Comparison of ENCODE assay signal across 8 cellular contexts in the genomic region with DNA sequence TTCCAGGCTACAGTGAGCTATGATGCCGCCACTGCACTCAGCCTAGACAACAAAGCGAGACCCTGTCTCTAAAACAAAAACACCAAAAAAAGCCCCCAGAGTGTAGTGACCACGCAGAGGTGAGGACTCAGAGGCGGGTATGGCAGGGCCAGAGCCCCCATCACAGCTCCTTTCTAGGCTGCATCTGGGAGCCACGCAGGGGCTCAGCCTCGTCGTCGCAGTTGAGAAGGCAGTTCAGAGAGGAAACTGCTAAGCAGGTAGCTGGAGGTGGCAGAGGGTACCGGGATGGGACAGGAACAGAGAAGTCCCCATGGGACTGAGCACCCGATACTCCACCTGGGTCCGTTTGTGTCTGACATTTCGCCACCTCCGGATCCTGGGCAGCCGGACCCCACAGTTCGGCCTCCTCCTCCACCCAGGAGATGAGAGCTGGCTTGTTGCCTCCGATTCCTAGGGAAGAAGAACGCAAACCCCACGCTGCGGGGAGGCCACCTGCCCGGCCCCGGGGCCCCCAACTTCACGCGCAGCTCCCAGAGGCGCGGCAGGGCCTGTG. TPM values are rescaled to one million over a fixed set of nuclear protein-coding genes. Genes with fewer than 3 reads are reported as not detected.
DNase-seq lines count a peak whose midpoint lies in the region; ATAC-seq, FAIRE-seq and TF ChIP-seq lines count a peak whose summit lies in the region.

No MANE protein-coding gene starts in this region.

- no TSS peak for BruUV-seq in endothelial cell of umbilical vein (replicated peaks; lab: Mats Ljungman, UMichigan)

- H3K9me3 ChIP-seq in DND-41 (ENCODE audit: insufficient read depth, low read length, severe bottlenecking), result no peaks in the 10 kb centered on the region
- no peaks in the 10 kb centered on the region for H3K9me3 ChIP-seq in SK-N-MC (ENCODE audit: low read depth, low read length)
- H3K9me3 ChIP-seq in endothelial cell of umbilical vein (replicated peaks; ENCODE audit: control insufficient read depth, insufficient read depth, low read length), result no peaks in the 10 kb centered on the region

- peak overlapping the region; percentile 97 for H3K9ac ChIP-seq in DND-41 (ENCODE audit: low read depth, low read length)
- peak overlapping the region; percentile 95 for H3K9ac ChIP-seq in SK-N-MC (ENCODE audit: insufficient read length)
- H3K9ac ChIP-seq in endothelial cell of umbilical vein (replicated peaks; ENCODE audit: extremely low read depth, insufficient read depth, low read length), result peak overlapping the region; percentile 92

- peaks cover 51% of the 10 kb centered on the region for H3K79me2 ChIP-seq in DND-41 (ENCODE audit: insufficient read depth, low read length)
- peaks cover 3% of the 10 kb centered on the region; the same call in 1 of the 2 replicates for H3K79me2 ChIP-seq in GM23338 (replicated peaks; ENCODE audit: insufficient read depth)
- peaks cover 23% of the 10 kb centered on the region for H3K79me2 ChIP-seq in endothelial cell of umbilical vein (ENCODE audit: control insufficient read depth, insufficient read depth, low read length)

- TF ChIP-seq CTCF in DND-41 (IDR thresholded peaks at IDR 0.05; ENCODE audit: borderline replicate concordance, extremely low read depth, low read length, poor library complexity, severe bottlenecking) (no peak), GM23338 (conservative IDR thresholded peaks at IDR 0.05; ENCODE audit: low read depth in 2 of 2) (no peak; a peak in 1 of 4 replicates), endothelial cell of umbilical vein (IDR thresholded peaks at IDR 0.05; ENCODE audit: extremely low read depth in 1 of 2, insufficient read depth in 1 of 2, low read depth in 1 of 2, low read length in 2 of 2) (no peak), nephron progenitor cell (IDR thresholded peaks at IDR 0.05) (no peak)

- H3K4me1 ChIP-seq in DND-41 (ENCODE audit: insufficient read depth, low read length), result peaks cover 42% of the 10 kb centered on the region
- peaks cover 25% of the 10 kb centered on the region for H3K4me1 ChIP-seq in GM23338 (ENCODE audit: insufficient read depth)
- peaks cover 12% of the 10 kb centered on the region for H3K4me1 ChIP-seq in endothelial cell of umbilical vein (ENCODE audit: control insufficient read depth, extremely low read depth, insufficient read depth, low read length)

- peak overlapping the region; percentile 81 for H3K4me3 Mint-ChIP-seq in GM23338
- H3K4me3 Mint-ChIP-seq in nephron progenitor cell, result peak overlapping the region; percentile 86

- intact Hi-C loops in endothelial cell of umbilical vein (cut with micrococcal nuclease), result no loop called here

- DNase-seq in DND-41 (peak; percentile 33), GM23338 (ENCODE audit: low spot score) (no peak), SK-N-MC (ENCODE audit: low read depth, low spot score) (no peak), endothelial cell of umbilical vein (ENCODE audit: low read depth, low spot score) (no peak), nephron progenitor cell (no peak), NCI-H2196 (lab: John Stamatoyannopoulos, UW; ENCODE audit: unreplicated experiment) (no peak), RCC 7860 (ENCODE audit: low spot score) (no peak)

- H2AFZ ChIP-seq in DND-41 (ENCODE audit: low read depth, low read length), result peak overlapping the region; percentile 90
- H2AFZ ChIP-seq in GM23338, result peak overlapping the region; percentile 64
- peak overlapping the region; percentile 68 for H2AFZ ChIP-seq in endothelial cell of umbilical vein (ENCODE audit: low read depth, low read length)

- peaks cover 25% of the 10 kb centered on the region for H3K4me1 Mint-ChIP-seq in GM23338
- H3K4me1 Mint-ChIP-seq in nephron progenitor cell, result peaks cover 46% of the 10 kb centered on the region

- no peak for TF ChIP-seq POLR2A in endothelial cell of umbilical vein (IDR thresholded peaks at IDR 0.05; ENCODE audit: low read depth, low read length)

- H3K27me3 ChIP-seq in DND-41 (ENCODE audit: insufficient read depth, low read length, poor library complexity) (no peaks in the 10 kb centered on the region), GM23338 (ENCODE audit: insufficient read depth) (no peaks in the 10 kb centered on the region), endothelial cell of umbilical vein (ENCODE audit: control insufficient read depth in 2 of 2, insufficient read depth in 2 of 2, low read length in 2 of 2) (no peaks in the 10 kb centered on the region)

- no peaks in the 10 kb centered on the region for H3K9me1 ChIP-seq in endothelial cell of umbilical vein (replicated peaks; ENCODE audit: control insufficient read depth, extremely low read depth, insufficient read depth, low read length)

- FAIRE-seq in endothelial cell of umbilical vein (lab: Jason Lieb, UNC) (no peak), RCC 7860 (lab: Jason Lieb, UNC) (no peak)

- H4K20me1 ChIP-seq in DND-41 (ENCODE audit: insufficient read depth, low read length) (peaks cover 10% of the 10 kb centered on the region; the same call in 1 of the 2 replicates), GM23338 (replicated peaks; ENCODE audit: insufficient read depth) (no peaks in the 10 kb centered on the region), endothelial cell of umbilical vein (replicated peaks; ENCODE audit: control insufficient read depth, extremely low read depth, insufficient read depth, low read length) (no peaks in the 10 kb centered on the region)

- H3K9me3 Mint-ChIP-seq in GM23338 (no peaks in the 10 kb centered on the region; the same call in 2 of the 3 replicates), nephron progenitor cell (no peaks in the 10 kb centered on the region)

- CTCF ChIA-PET in endothelial cell of umbilical vein (lab: Charles Lee), result interaction anchor here (1.2 to 2.6 kb wide), 7 partner anchors 11 to 148 kb away, joined by 3 to 27 read pairs (median 10); a partner anchor contains a TSS

- H3K27ac Mint-ChIP-seq in GM23338 (no peak overlapping the region), nephron progenitor cell (no peak overlapping the region)

- H3K36me3 ChIP-seq in DND-41 (ENCODE audit: insufficient read depth, low read length) (peaks cover 40% of the 10 kb centered on the region), GM23338 (ENCODE audit: insufficient read depth) (no peaks in the 10 kb centered on the region; the same call in 1 of the 2 replicates), SK-N-MC (ENCODE audit: insufficient read depth, low read length) (peaks cover 8% of the 10 kb centered on the region; the same call in 1 of the 2 replicates), endothelial cell of umbilical vein (ENCODE audit: control insufficient read depth in 2 of 2, extremely low read depth in 1 of 2, insufficient read depth in 2 of 2, low read length in 2 of 2) (peaks cover 3 to 9% of the 10 kb centered on the region in 2 experiments)

- 0 out of 2 replicates have a peak, but pooled peaks cover 3% of the 10 kb centered on the region for H3K9me2 ChIP-seq in GM23338 (ENCODE audit: insufficient read depth)

- H3K4me2 ChIP-seq in DND-41 (ENCODE audit: insufficient read depth, low read length), result peak overlapping the region; percentile 97
- peak overlapping the region; percentile 88 for H3K4me2 ChIP-seq in GM23338
- H3K4me2 ChIP-seq in endothelial cell of umbilical vein (ENCODE audit: insufficient read depth, low read length), result peak overlapping the region; percentile 50

- POLR2A ChIA-PET in endothelial cell of umbilical vein (lab: Charles Lee), result interaction anchor here (2.2 kb wide), 1 partner anchor 22 kb away, joined by 13 read pairs; a partner anchor contains a TSS

- H3K36me3 Mint-ChIP-seq in GM23338 (ENCODE audit: low read depth), result peaks cover 20% of the 10 kb centered on the region
- H3K36me3 Mint-ChIP-seq in nephron progenitor cell (ENCODE audit: low read depth), result peaks cover 23% of the 10 kb centered on the region

- ATAC-seq in DND-41 (ENCODE audit: insufficient read depth, low read depth), result no peak
- peak; percentile 5 for ATAC-seq in GM23338
- ATAC-seq in GM18907 (IDR thresholded peaks at IDR 0.05; ENCODE audit: unreplicated experiment), result no peak

- 0 out of 2 replicates have a peak, but pooled peaks cover 17% of the 10 kb centered on the region for H3F3A ChIP-seq in GM23338 (replicated peaks; ENCODE audit: low read depth)

- peak overlapping the region; percentile 69 to 77 for H3K4me3 ChIP-seq in DND-41 (ENCODE audit: low read depth in 1 of 2, low read length in 2 of 2)
- peak overlapping the region; percentile 91 for H3K4me3 ChIP-seq in GM23338
- peak overlapping the region; percentile 98 for H3K4me3 ChIP-seq in SK-N-MC
- peak overlapping the region; percentile 67 to 89 (median 75) for H3K4me3 ChIP-seq in endothelial cell of umbilical vein (replicated peaks in 1 of 3; ENCODE audit: insufficient read depth in 1 of 3, low read depth in 1 of 3, low read length in 3 of 3)

- H3K27ac ChIP-seq in DND-41 (ENCODE audit: low read length), result peak overlapping the region; percentile 92
- 0 out of 2 replicates have a peak overlapping the region, but pooled peaks have one; percentile 91 for H3K27ac ChIP-seq in GM23338 (ENCODE audit: low read depth)
- H3K27ac ChIP-seq in SK-N-MC, result peak overlapping the region; percentile 82
- peak overlapping the region; percentile 83 for H3K27ac ChIP-seq in endothelial cell of umbilical vein (ENCODE audit: insufficient read depth, low read depth, low read length)

- dilution Hi-C loops in endothelial cell of umbilical vein (cut with MboI; ENCODE audit: extremely low pct_ligation_motif_present, low sequenced_read_pairs), result no loop called here

- peaks cover 25% of the 10 kb centered on the region for H3K27me3 Mint-ChIP-seq in GM23338 (ENCODE audit: insufficient read depth, low read depth, poor library complexity)
- H3K27me3 Mint-ChIP-seq in nephron progenitor cell (ENCODE audit: low read depth, poor library complexity), result peaks cover 19% of the 10 kb centered on the region

RNA-seq across cellular contexts. Expression of a gene that starts 0.7 kb away (rescaled TPM):
- 10.7 and 12.9 TPM in 2 replicates for total RNA-seq in GM23338 (2014; rRNA removed; shearing (Covaris generic))
- 5.6 and 6.0 TPM in 2 replicates for polyA plus RNA-seq in GM23338 (2016; fragmentation: Nextera tagmentation; extraction: Ambion mirVana)
- 10.7 and 12.1 TPM in 2 replicates for total RNA-seq in endothelial cell of umbilical vein
- 5.0 and 7.9 TPM in 2 replicates for polyA plus RNA-seq in endothelial cell of umbilical vein
- 3.0 and 3.9 TPM in 2 replicates for polyA plus RNA-seq in endothelial cell of umbilical vein (2011; cell fraction: cytosol; rRNA removed)
- 5.8 and 6.2 TPM in 2 replicates for polyA plus RNA-seq in endothelial cell of umbilical vein (2011; cell fraction: nucleus; rRNA removed)
- polyA plus RNA-seq in endothelial cell of umbilical vein (2012), result 3.8 and 4.2 TPM in 2 replicates
- polyA minus RNA-seq in endothelial cell of umbilical vein, result 4.8 and 5.0 TPM in 2 replicates
- polyA minus RNA-seq in endothelial cell of umbilical vein (2011; cell fraction: cytosol; rRNA and poly(A)+ RNA removed), result 5.7 TPM
- 3.6 and 4.1 TPM in 2 replicates for polyA minus RNA-seq in endothelial cell of umbilical vein (2011; cell fraction: nucleus; rRNA and poly(A)+ RNA removed)

RNA-seq across cellular contexts. Expression of a gene that starts 14.0 kb away (rescaled TPM):
- total RNA-seq in GM23338 (2014; rRNA removed; shearing (Covaris generic)), result 1.3 and 4.0 TPM in 2 replicates
- polyA plus RNA-seq in GM23338 (2016; fragmentation: Nextera tagmentation; extraction: Ambion mirVana) (4.4 and 6.2 TPM in 2 replicates), endothelial cell of umbilical vein (5.4 and 7.5 TPM in 2 replicates)
- total RNA-seq in endothelial cell of umbilical vein, result 10.5 and 10.9 TPM in 2 replicates
- 3.2 and 6.2 TPM in 2 replicates for polyA plus RNA-seq in endothelial cell of umbilical vein (2011; cell fraction: cytosol; rRNA removed)
- 10.7 and 12.9 TPM in 2 replicates for polyA plus RNA-seq in endothelial cell of umbilical vein (2011; cell fraction: nucleus; rRNA removed)
- polyA plus RNA-seq in endothelial cell of umbilical vein (2012), result 5.1 and 5.5 TPM in 2 replicates
- 1.5 and 2.4 TPM in 2 replicates for polyA minus RNA-seq in endothelial cell of umbilical vein
- polyA minus RNA-seq in endothelial cell of umbilical vein (2011; cell fraction: cytosol; rRNA and poly(A)+ RNA removed), result 1.3 TPM
- polyA minus RNA-seq in endothelial cell of umbilical vein (2011; cell fraction: nucleus; rRNA and poly(A)+ RNA removed), result 2.4 and 3.9 TPM in 2 replicates

RNA-seq across cellular contexts. Expression of a gene that starts 22.8 kb away (rescaled TPM):
- 10.8 and 12.6 TPM in 2 replicates for total RNA-seq in GM23338 (2014; rRNA removed; shearing (Covaris generic))
- polyA plus RNA-seq in GM23338 (2016; fragmentation: Nextera tagmentation; extraction: Ambion mirVana) (3.0 and 4.2 TPM in 2 replicates), endothelial cell of umbilical vein (6.4 and 7.0 TPM in 2 replicates)
- 7.2 and 8.6 TPM in 2 replicates for total RNA-seq in endothelial cell of umbilical vein
- 4.4 and 5.2 TPM in 2 replicates for polyA plus RNA-seq in endothelial cell of umbilical vein (2011; cell fraction: cytosol; rRNA removed)
- polyA plus RNA-seq in endothelial cell of umbilical vein (2011; cell fraction: nucleus; rRNA removed), result 3.4 and 3.9 TPM in 2 replicates
- polyA plus RNA-seq in endothelial cell of umbilical vein (2012), result 2.3 and 3.0 TPM in 2 replicates
- 4.7 and 5.0 TPM in 2 replicates for polyA minus RNA-seq in endothelial cell of umbilical vein
- 6.6 TPM for polyA minus RNA-seq in endothelial cell of umbilical vein (2011; cell fraction: cytosol; rRNA and poly(A)+ RNA removed)
- 4.0 and 4.6 TPM in 2 replicates for polyA minus RNA-seq in endothelial cell of umbilical vein (2011; cell fraction: nucleus; rRNA and poly(A)+ RNA removed)

RNA-seq across cellular contexts. Expression of a gene that starts 28.0 kb away (rescaled TPM):
- total RNA-seq in GM23338 (2014; rRNA removed; shearing (Covaris generic)), result 7.1 and 7.5 TPM in 2 replicates
- polyA plus RNA-seq in GM23338 (2016; fragmentation: Nextera tagmentation; extraction: Ambion mirVana) (4.9 and 5.4 TPM in 2 replicates), endothelial cell of umbilical vein (7.8 and 9.7 TPM in 2 replicates)
- total RNA-seq in endothelial cell of umbilical vein, result 17.6 and 21.9 TPM in 2 replicates
- 6.2 and 8.2 TPM in 2 replicates for polyA plus RNA-seq in endothelial cell of umbilical vein (2011; cell fraction: cytosol; rRNA removed)
- polyA plus RNA-seq in endothelial cell of umbilical vein (2011; cell fraction: nucleus; rRNA removed), result 20.8 and 22.6 TPM in 2 replicates
- polyA plus RNA-seq in endothelial cell of umbilical vein (2012), result 5.8 and 6.4 TPM in 2 replicates
- 9.4 and 9.6 TPM in 2 replicates for polyA minus RNA-seq in endothelial cell of umbilical vein
- 4.3 TPM for polyA minus RNA-seq in endothelial cell of umbilical vein (2011; cell fraction: cytosol; rRNA and poly(A)+ RNA removed)
- polyA minus RNA-seq in endothelial cell of umbilical vein (2011; cell fraction: nucleus; rRNA and poly(A)+ RNA removed), result 8.6 and 9.5 TPM in 2 replicates

RNA-seq across cellular contexts. Expression of a gene that starts 31.1 kb away (rescaled TPM):
- 34.6 and 43.0 TPM in 2 replicates for total RNA-seq in GM23338 (2014; rRNA removed; shearing (Covaris generic))
- 8.3 and 8.5 TPM in 2 replicates for polyA plus RNA-seq in GM23338 (2016; fragmentation: Nextera tagmentation; extraction: Ambion mirVana)
- total RNA-seq in endothelial cell of umbilical vein, result 24.7 and 25.1 TPM in 2 replicates
- 24.2 and 35.2 TPM in 2 replicates for polyA plus RNA-seq in endothelial cell of umbilical vein
- polyA plus RNA-seq in endothelial cell of umbilical vein (2011; cell fraction: cytosol; rRNA removed), result 19.2 and 23.6 TPM in 2 replicates
- 17.9 and 19.2 TPM in 2 replicates for polyA plus RNA-seq in endothelial cell of umbilical vein (2011; cell fraction: nucleus; rRNA removed)
- 14.8 and 22.0 TPM in 2 replicates for polyA plus RNA-seq in endothelial cell of umbilical vein (2012)
- polyA minus RNA-seq in endothelial cell of umbilical vein, result 8.2 and 10.7 TPM in 2 replicates
- polyA minus RNA-seq in endothelial cell of umbilical vein (2011; cell fraction: cytosol; rRNA and poly(A)+ RNA removed), result 23.0 TPM
- polyA minus RNA-seq in endothelial cell of umbilical vein (2011; cell fraction: nucleus; rRNA and poly(A)+ RNA removed), result 4.7 and 7.5 TPM in 2 replicates
